ENCODE assay signal across 1 cellular context in the genomic region with DNA sequence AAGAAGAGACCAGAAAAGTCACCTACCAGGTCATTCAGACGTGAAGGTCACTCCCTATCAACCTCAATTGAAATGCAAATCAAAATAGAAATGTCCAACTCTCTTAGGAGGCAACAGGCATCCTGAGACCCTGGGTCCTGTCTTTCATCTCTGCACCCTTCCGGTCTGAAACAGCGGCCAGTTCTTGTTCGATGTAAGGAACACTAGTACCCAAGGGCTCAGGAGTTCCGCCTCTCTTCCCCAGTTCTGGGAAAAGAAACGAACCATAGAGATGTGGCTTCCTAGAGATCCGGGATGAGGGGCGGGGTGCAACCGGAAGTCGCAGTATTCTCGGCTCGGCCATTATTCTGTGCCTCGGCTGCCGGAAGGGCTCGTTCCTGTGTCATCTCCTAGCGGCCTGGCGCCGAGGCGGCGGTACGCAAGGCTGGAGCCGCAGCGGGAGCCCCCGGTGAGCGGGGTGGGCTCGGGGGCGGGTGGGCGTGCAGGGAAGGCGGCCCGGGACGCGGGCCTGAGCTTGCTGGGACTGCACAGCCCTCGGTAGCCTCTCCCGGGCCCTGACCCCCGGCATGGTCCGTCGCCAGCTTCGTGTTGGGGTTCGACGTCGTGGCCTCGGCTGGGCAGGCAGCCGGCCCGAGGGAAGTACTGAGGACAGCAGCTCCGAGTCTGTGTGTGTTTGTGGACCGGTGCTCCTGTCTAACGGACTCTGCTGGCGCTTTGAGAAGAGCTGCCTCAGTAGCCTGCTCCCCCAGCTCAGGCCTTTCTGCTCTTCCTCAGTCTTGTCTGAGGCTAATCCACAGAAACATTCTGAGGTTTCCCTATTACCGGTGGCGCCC.
TF ChIP-seq lines count a peak whose summit lies in the region.

A gene (plus strand): TSS at position 341 of the 833 bp plus-strand sequence. CDS start 4,119 bp downstream, outside the sequence.

TF ChIP-seq in GM12878, 131 proteins besides CTCF, POLR2A, EP300 and RAD21 (continued from another document and continues in another):
- TF ChIP-seq ZNF207 (IDR thresholded peaks at IDR 0.05; ENCODE audit: borderline replicate concordance) (0 out of 2 replicates have a peak, but pooled peaks have one; percentile 12), PAX5 (IDR thresholded peaks at IDR 0.05; ENCODE audit: borderline replicate concordance, low read depth, low read length) (0 out of 2 replicates have a peak, but pooled peaks have one; percentile 38), EGR1 (IDR thresholded peaks at IDR 0.05; ENCODE audit: borderline replicate concordance in 1 of 2, low read depth in 2 of 2, low read length in 2 of 2) (peak in 1 of 2 experiments; percentile 27; a peak in 1 of 3 replicates), CBX3 (IDR thresholded peaks at IDR 0.05; ENCODE audit: borderline replicate concordance, low read depth) (no peak), CBFB (IDR thresholded peaks at IDR 0.05; ENCODE audit: low read depth) (0 out of 2 replicates have a peak, but pooled peaks have one; percentile 42), FOS (IDR thresholded peaks at IDR 0.05; ENCODE audit: borderline replicate concordance, extremely low read depth, insufficient read length) (no peak), ATF7 (IDR thresholded peaks at IDR 0.05; ENCODE audit: low read depth) (0 out of 2 replicates have a peak, but pooled peaks have one; percentile 24), ZNF384 (IDR thresholded peaks at IDR 0.05; ENCODE audit: borderline replicate concordance, low read depth, low read length) (no peak), WRNIP1 (IDR thresholded peaks at IDR 0.05; ENCODE audit: borderline replicate concordance, low read depth, low read length) (no peak; the same call in 1 of the 2 replicates), TAF1 (IDR thresholded peaks at IDR 0.05; ENCODE audit: borderline replicate concordance, low read depth, low read length) (peak; percentile 91), RFX5 (IDR thresholded peaks at IDR 0.05; ENCODE audit: low read depth, low read length) (0 out of 2 replicates have a peak, but pooled peaks have one; percentile 21), SMAD5 (IDR thresholded peaks at IDR 0.05; ENCODE audit: low read depth) (peak; percentile 58; the same call in 1 of the 2 replicates), HCFC1 (IDR thresholded peaks at IDR 0.05; ENCODE audit: low read length) (peak; percentile 56), POU2F2 (IDR thresholded peaks at IDR 0.05; ENCODE audit: borderline replicate concordance, low read depth, low read length) (peak; percentile 55; the same call in 2 of the 3 replicates), YY1 (IDR thresholded peaks at IDR 0.05; ENCODE audit: low read depth, low read length) (peak; percentile 96), POLR2AphosphoS2 (IDR thresholded peaks at IDR 0.05; ENCODE audit: low read depth, low read length) (peak; percentile 61; the same call in 1 of the 2 replicates), NR2C1 (IDR thresholded peaks at IDR 0.05) (peak; percentile 71), SREBF1 (IDR thresholded peaks at IDR 0.05; ENCODE audit: low read length) (0 out of 2 replicates have a peak, but pooled peaks have one; percentile 13), POLR2AphosphoS5 (IDR thresholded peaks at IDR 0.05; ENCODE audit: low read length) (peak; percentile 77), DPF2 (IDR thresholded peaks at IDR 0.05) (0 out of 2 replicates have a peak, but pooled peaks have one; percentile 4), MXI1 (IDR thresholded peaks at IDR 0.05; ENCODE audit: low read depth, low read length) (peak; percentile 8; the same call in 1 of the 2 replicates), TCF12 (IDR thresholded peaks at IDR 0.05; ENCODE audit: low read depth, low read length) (0 out of 2 replicates have a peak, but pooled peaks have one; percentile 8), RB1 (IDR thresholded peaks at IDR 0.05; ENCODE audit: borderline replicate concordance) (peak; percentile 29; the same call in 1 of the 2 replicates), IKZF1 (conservative IDR thresholded peaks at IDR 0.05) (peak; percentile 89), EED (IDR thresholded peaks at IDR 0.05; ENCODE audit: low read depth) (0 out of 2 replicates have a peak, but pooled peaks have one; percentile 53), ESRRA (IDR thresholded peaks at IDR 0.05; ENCODE audit: low read length) (0 out of 2 replicates have a peak, but pooled peaks have one; percentile 74), RAD51 (IDR thresholded peaks at IDR 0.05) (no peak; the same call in 1 of the 2 replicates), IKZF2 (IDR thresholded peaks at IDR 0.05) (peak; percentile 79 to 85), STAT1 (conservative IDR thresholded peaks at IDR 0.05) (no peak; the same call in 1 of the 2 replicates), ETV6 (conservative IDR thresholded peaks at IDR 0.05 in 1 of 2, IDR thresholded peaks at IDR 0.05 in 1 of 2; ENCODE audit: borderline replicate concordance in 1 of 2, low read depth in 1 of 2) (peak in 1 of 2 experiments; percentile 57; a peak in 2 of 4 replicates)
- TF ChIP-seq, protein P1, sequence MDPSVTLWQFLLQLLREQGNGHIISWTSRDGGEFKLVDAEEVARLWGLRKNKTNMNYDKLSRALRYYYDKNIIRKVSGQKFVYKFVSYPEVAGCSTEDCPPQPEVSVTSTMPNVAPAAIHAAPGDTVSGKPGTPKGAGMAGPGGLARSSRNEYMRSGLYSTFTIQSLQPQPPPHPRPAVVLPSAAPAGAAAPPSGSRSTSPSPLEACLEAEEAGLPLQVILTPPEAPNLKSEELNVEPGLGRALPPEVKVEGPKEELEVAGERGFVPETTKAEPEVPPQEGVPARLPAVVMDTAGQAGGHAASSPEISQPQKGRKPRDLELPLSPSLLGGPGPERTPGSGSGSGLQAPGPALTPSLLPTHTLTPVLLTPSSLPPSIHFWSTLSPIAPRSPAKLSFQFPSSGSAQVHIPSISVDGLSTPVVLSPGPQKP (IDR thresholded peaks at IDR 0.05; ENCODE audit: low read depth, low read length) = peak; percentile 87
- TF ChIP-seq, protein P2, sequence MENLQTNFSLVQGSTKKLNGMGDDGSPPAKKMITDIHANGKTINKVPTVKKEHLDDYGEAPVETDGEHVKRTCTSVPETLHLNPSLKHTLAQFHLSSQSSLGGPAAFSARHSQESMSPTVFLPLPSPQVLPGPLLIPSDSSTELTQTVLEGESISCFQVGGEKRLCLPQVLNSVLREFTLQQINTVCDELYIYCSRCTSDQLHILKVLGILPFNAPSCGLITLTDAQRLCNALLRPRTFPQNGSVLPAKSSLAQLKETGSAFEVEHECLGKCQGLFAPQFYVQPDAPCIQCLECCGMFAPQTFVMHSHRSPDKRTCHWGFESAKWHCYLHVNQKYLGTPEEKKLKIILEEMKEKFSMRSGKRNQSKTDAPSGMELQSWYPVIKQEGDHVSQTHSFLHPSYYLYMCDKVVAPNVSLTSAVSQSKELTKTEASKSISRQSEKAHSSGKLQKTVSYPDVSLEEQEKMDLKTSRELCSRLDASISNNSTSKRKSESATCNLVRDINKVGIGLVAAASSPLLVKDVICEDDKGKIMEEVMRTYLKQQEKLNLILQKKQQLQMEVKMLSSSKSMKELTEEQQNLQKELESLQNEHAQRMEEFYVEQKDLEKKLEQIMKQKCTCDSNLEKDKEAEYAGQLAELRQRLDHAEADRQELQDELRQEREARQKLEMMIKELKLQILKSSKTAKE (IDR thresholded peaks at IDR 0.05; ENCODE audit: low read depth, poor library complexity, severe bottlenecking) = peak; percentile 47
- TF ChIP-seq, protein P3, sequence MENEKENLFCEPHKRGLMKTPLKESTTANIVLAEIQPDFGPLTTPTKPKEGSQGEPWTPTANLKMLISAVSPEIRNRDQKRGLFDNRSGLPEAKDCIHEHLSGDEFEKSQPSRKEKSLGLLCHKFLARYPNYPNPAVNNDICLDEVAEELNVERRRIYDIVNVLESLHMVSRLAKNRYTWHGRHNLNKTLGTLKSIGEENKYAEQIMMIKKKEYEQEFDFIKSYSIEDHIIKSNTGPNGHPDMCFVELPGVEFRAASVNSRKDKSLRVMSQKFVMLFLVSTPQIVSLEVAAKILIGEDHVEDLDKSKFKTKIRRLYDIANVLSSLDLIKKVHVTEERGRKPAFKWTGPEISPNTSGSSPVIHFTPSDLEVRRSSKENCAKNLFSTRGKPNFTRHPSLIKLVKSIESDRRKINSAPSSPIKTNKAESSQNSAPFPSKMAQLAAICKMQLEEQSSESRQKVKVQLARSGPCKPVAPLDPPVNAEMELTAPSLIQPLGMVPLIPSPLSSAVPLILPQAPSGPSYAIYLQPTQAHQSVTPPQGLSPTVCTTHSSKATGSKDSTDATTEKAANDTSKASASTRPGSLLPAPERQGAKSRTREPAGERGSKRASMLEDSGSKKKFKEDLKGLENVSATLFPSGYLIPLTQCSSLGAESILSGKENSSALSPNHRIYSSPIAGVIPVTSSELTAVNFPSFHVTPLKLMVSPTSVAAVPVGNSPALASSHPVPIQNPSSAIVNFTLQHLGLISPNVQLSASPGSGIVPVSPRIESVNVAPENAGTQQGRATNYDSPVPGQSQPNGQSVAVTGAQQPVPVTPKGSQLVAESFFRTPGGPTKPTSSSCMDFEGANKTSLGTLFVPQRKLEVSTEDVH (IDR thresholded peaks at IDR 0.05; ENCODE audit: low read depth, partially characterized antibody) = peak; percentile 50
- TF ChIP-seq, protein P4, sequence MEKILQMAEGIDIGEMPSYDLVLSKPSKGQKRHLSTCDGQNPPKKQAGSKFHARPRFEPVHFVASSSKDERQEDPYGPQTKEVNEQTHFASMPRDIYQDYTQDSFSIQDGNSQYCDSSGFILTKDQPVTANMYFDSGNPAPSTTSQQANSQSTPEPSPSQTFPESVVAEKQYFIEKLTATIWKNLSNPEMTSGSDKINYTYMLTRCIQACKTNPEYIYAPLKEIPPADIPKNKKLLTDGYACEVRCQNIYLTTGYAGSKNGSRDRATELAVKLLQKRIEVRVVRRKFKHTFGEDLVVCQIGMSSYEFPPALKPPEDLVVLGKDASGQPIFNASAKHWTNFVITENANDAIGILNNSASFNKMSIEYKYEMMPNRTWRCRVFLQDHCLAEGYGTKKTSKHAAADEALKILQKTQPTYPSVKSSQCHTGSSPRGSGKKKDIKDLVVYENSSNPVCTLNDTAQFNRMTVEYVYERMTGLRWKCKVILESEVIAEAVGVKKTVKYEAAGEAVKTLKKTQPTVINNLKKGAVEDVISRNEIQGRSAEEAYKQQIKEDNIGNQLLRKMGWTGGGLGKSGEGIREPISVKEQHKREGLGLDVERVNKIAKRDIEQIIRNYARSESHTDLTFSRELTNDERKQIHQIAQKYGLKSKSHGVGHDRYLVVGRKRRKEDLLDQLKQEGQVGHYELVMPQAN (conservative IDR thresholded peaks at IDR 0.05) = peak; percentile 29; the same call in 1 of the 2 replicates
- TF ChIP-seq, protein P5, sequence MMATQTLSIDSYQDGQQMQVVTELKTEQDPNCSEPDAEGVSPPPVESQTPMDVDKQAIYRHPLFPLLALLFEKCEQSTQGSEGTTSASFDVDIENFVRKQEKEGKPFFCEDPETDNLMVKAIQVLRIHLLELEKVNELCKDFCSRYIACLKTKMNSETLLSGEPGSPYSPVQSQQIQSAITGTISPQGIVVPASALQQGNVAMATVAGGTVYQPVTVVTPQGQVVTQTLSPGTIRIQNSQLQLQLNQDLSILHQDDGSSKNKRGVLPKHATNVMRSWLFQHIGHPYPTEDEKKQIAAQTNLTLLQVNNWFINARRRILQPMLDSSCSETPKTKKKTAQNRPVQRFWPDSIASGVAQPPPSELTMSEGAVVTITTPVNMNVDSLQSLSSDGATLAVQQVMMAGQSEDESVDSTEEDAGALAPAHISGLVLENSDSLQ (IDR thresholded peaks at IDR 0.05) = peak; percentile 37; the same call in 1 of the 2 replicates
- TF ChIP-seq, protein P6, sequence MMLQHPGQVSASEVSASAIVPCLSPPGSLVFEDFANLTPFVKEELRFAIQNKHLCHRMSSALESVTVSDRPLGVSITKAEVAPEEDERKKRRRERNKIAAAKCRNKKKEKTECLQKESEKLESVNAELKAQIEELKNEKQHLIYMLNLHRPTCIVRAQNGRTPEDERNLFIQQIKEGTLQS (IDR thresholded peaks at IDR 0.05; ENCODE audit: borderline replicate concordance, extremely low read depth, low read depth, low read length) = no peak
- TF ChIP-seq, protein P7, sequence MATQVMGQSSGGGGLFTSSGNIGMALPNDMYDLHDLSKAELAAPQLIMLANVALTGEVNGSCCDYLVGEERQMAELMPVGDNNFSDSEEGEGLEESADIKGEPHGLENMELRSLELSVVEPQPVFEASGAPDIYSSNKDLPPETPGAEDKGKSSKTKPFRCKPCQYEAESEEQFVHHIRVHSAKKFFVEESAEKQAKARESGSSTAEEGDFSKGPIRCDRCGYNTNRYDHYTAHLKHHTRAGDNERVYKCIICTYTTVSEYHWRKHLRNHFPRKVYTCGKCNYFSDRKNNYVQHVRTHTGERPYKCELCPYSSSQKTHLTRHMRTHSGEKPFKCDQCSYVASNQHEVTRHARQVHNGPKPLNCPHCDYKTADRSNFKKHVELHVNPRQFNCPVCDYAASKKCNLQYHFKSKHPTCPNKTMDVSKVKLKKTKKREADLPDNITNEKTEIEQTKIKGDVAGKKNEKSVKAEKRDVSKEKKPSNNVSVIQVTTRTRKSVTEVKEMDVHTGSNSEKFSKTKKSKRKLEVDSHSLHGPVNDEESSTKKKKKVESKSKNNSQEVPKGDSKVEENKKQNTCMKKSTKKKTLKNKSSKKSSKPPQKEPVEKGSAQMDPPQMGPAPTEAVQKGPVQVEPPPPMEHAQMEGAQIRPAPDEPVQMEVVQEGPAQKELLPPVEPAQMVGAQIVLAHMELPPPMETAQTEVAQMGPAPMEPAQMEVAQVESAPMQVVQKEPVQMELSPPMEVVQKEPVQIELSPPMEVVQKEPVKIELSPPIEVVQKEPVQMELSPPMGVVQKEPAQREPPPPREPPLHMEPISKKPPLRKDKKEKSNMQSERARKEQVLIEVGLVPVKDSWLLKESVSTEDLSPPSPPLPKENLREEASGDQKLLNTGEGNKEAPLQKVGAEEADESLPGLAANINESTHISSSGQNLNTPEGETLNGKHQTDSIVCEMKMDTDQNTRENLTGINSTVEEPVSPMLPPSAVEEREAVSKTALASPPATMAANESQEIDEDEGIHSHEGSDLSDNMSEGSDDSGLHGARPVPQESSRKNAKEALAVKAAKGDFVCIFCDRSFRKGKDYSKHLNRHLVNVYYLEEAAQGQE (IDR thresholded peaks at IDR 0.05; ENCODE audit: low read depth, low read length) = peak; percentile 59; the same call in 1 of the 2 replicates
